1 cellular context compared by ENCODE assay signal in genomic region chr11:44096360-44097188, GRCh38.
TF ChIP-seq lines count a peak whose summit lies in the region.

No MANE protein-coding gene starts in this region.

TF ChIP-seq in HEK293, 187 proteins besides CTCF, POLR2A, EP300 and RAD21 (continued from another document):
- TF ChIP-seq, protein P1, sequence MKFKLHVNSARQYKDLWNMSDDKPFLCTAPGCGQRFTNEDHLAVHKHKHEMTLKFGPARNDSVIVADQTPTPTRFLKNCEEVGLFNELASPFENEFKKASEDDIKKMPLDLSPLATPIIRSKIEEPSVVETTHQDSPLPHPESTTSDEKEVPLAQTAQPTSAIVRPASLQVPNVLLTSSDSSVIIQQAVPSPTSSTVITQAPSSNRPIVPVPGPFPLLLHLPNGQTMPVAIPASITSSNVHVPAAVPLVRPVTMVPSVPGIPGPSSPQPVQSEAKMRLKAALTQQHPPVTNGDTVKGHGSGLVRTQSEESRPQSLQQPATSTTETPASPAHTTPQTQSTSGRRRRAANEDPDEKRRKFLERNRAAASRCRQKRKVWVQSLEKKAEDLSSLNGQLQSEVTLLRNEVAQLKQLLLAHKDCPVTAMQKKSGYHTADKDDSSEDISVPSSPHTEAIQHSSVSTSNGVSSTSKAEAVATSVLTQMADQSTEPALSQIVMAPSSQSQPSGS (tag by site-specific recombination; IDR thresholded peaks at IDR 0.05; ENCODE audit: low read depth) = no peak
- peak; percentile 45 for TF ChIP-seq KLF9 (tag by site-specific recombination; IDR thresholded peaks at IDR 0.05; ENCODE audit: low read depth)
- TF ChIP-seq KLF10 (tag by site-specific recombination; IDR thresholded peaks at IDR 0.05) = peak; percentile 51; the same call in 1 of the 2 replicates
- no peak for TF ChIP-seq INSM2 (tag by site-specific recombination; IDR thresholded peaks at IDR 0.05)
